ENCODE assay signal across 33 cellular contexts in the genomic region with DNA sequence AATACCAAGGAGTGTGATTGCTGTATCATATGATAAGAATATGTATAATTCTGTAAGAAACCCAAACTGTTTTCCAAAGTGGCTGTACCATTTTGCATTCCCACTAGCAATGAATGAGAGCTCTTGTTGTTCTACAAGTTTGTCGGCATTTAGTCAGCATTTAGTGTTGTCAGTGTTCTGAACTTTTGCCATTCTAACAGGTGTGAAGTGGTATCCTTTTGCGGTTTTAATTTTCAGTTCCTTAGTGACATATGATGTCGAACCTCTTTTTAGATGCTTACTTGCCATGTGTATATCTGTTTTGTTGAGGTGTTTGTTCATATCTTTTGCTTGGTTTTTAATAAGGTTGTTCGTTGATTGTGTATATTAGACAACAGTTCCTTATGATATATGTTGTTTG.
"Had no signal": no experiment of that assay in that cellular context is flagged by ENCODE, and none has a peak within 500 bp of the region (broad histone marks: within the 10 kb centered on the region; RNA-seq: fewer than 3 reads in every experiment).

No MANE protein-coding gene starts in this region.

- H3K4me3 ChIP-seq: body of pancreas, breast epithelium had no signal

- FAIRE-seq: astrocyte, colon, TTC549 had no signal

- DNase-seq: activated B cell treated with CpG ODN at 0.5 μM for 24 hours; activated CD4-positive, alpha-beta memory T cell treated with anti-CD3 and anti-CD28 coated beads for 36 hours; activated CD4-positive, alpha-beta T cell treated with anti-CD3 and anti-CD28 coated beads for 4 hours; activated CD4-positive, alpha-beta T cell treated with anti-CD3 and anti-CD28 coated beads, Interleukin-2, amount 10 ng/mL, durations not matched to agents 24 days and 14 days; activated CD4-positive, alpha-beta T cell treated with anti-CD3 and anti-CD28 coated beads, Interleukin-2, amount 50 U/mL, for 1 hour; activated CD4-positive, alpha-beta T cell treated with anti-CD3 and anti-CD28 coated beads, Interleukin-2, amount 50 U/mL, for 4 hours; activated CD4-positive, CD25-positive, alpha-beta regulatory T cell treated with anti-CD3 and anti-CD28 coated beads, Interleukin-2, amount 50 U/mL, for 72 hours; activated CD8-positive, alpha-beta memory T cell treated with anti-CD3 and anti-CD28 coated beads, Interleukin-2, amount 50 U/mL, for 4 hours; activated CD8-positive, alpha-beta T cell treated with anti-CD3 and anti-CD28 coated beads for 36 hours; activated effector memory CD4-positive, alpha-beta T cell treated with anti-CD3 and anti-CD28 coated beads, Interleukin-2, amount 50 U/mL, for 16 hours; activated gamma-delta T cell treated with Interleukin-2 at 50 U/mL for 16 hours; activated naive CD4-positive, alpha-beta T cell; activated naive CD4-positive, alpha-beta T cell treated with anti-CD3 and anti-CD28 coated beads for 36 hours; activated naive CD4-positive, alpha-beta T cell treated with anti-CD3 and anti-CD28 coated beads, Interleukin-2, amount 50 U/mL, for 16 hours; activated naive CD8-positive, alpha-beta T cell treated with anti-CD3 and anti-CD28 coated beads, Interleukin-2, amount 10 ng/mL, durations not matched to agents 7 days and 5 days; activated naive CD8-positive, alpha-beta T cell treated with anti-CD3 and anti-CD28 coated beads, Interleukin-2, amount 50 U/mL, for 24 hours; activated T-cell treated with anti-CD3 and anti-CD28 coated beads for 4 hours; activated T-cell treated with anti-CD3 and anti-CD28 coated beads, Interleukin-2, amount 50 U/mL, for 1 hour; activated T-cell treated with anti-CD3 and anti-CD28 coated beads, Interleukin-2, amount 50 U/mL, for 4 hours; activated T-cell treated with anti-CD3 and anti-CD28 coated beads, Interleukin-2, amount 50 U/mL, for 72 hours; aorta; body of pancreas; brain microvascular endothelial cell; central memory CD4-positive, alpha-beta T cell; T-helper 2 cell; T-helper 9 cell had no signal

- H3K9me3 ChIP-seq: body of pancreas, breast epithelium had no signal

- H3K27ac ChIP-seq: body of pancreas, brain microvascular endothelial cell, breast epithelium, VCaP had no signal

- H3K27me3 ChIP-seq: body of pancreas, brain microvascular endothelial cell, breast epithelium had no signal

- H3K36me3 ChIP-seq: brain microvascular endothelial cell, breast epithelium had no signal

- H3K4me1 ChIP-seq: body of pancreas, breast epithelium had no signal

- ATAC-seq: activated CD8-positive, alpha-beta T cell treated with anti-CD3 and anti-CD28 coated beads for 36 hours; activated naive CD4-positive, alpha-beta T cell treated with anti-CD3 and anti-CD28 coated beads, Interleukin-2, amount 50 U/mL, for 72 hours; activated naive CD8-positive, alpha-beta T cell treated with anti-CD3 and anti-CD28 coated beads, Interleukin-2, amount 50 U/mL, for 24 hours; activated T-cell treated with anti-CD3 and anti-CD28 coated beads, Interleukin-2, amount 50 U/mL, for 4 hours; activated T-cell treated with anti-CD3 and anti-CD28 coated beads, Interleukin-2, amount 50 U/mL, for 72 hours; activated T-helper 17 cell treated with anti-CD3 and anti-CD28 coated beads, Interleukin-2, amount 50 U/mL, for 72 hours; body of pancreas had no signal
